In the genomic region with DNA sequence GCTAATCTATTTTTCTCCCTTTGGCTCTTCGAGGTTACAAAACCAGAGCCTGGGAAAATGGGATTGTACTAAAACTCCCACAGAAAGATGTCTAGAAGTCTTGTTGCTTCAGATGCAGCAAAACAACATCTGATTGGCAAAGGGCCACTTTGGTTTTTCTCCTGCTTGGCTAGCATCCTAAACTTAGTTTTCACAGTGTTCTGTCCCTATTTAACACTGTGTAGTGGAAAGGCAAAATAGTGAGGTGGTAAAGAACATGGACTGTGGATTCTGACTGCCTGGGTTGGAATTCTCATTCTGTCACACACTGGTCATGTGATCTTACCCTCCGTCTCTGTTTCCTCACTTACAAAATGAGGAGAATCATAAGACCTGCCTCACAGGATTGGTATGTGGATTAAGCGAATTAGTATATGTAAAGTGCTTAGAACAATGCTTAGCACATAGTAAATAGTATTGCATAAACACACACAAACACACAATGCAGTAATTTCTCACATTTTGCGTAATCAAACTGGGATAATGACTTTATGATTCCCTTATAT, we compare ENCODE assay signal across 12 cellular contexts. TPM values are rescaled to one million over a fixed set of nuclear protein-coding genes. Genes with fewer than 3 reads are reported as not detected.
DNase-seq lines count a peak whose midpoint lies in the region; ATAC-seq and TF ChIP-seq lines count a peak whose summit lies in the region.
"Had no signal": no experiment of that assay in that cellular context is flagged by ENCODE, and none has a peak within 500 bp of the region (broad histone marks: within the 10 kb centered on the region; RNA-seq: fewer than 3 reads in every experiment).

No MANE protein-coding gene starts in this region.

- peak; percentile 37 for DNase-seq in GM03348 (ENCODE audit: low spot score)
- DNase-seq in astrocyte of the hippocampus (ENCODE audit: low read depth, low spot score) = peak; percentile 85
- peak; percentile 37 for DNase-seq in globus pallidus (ENCODE audit: low spot score)
- peak; percentile 96 for DNase-seq in renal cortical epithelial cell (ENCODE audit: low read depth)
- DNase-seq in NCI-H128 (lab: John Stamatoyannopoulos, UW; ENCODE audit: unreplicated experiment) = no peak
- no peak for DNase-seq in stomach
- DNase-seq: activated CD4-positive, CD25-positive, alpha-beta regulatory T cell treated with anti-CD3 and anti-CD28 coated beads, Interleukin-2, amount 50 U/mL, for 72 hours; naive B cell had no signal

- H3K36me3 ChIP-seq in stomach = no peaks in the 10 kb centered on the region
- H3K36me3 ChIP-seq: HAP-1 had no signal

- no peaks in the 10 kb centered on the region for H3K9me3 ChIP-seq in stomach
- H3K9me3 ChIP-seq: HAP-1 had no signal

- H3K27me3 ChIP-seq in stomach = no peaks in the 10 kb centered on the region

- ATAC-seq in HG02642 (IDR thresholded peaks at IDR 0.05; ENCODE audit: poor library complexity, unreplicated experiment) = no peak
- ATAC-seq in GM21717 (IDR thresholded peaks at IDR 0.05; ENCODE audit: unreplicated experiment) = no peak

- intact Hi-C loops in stomach (cut with DNase I; ENCODE audit: low total_unique reads) = no loop called here

- TF ChIP-seq POLR2A in stomach (IDR thresholded peaks at IDR 0.05) = no peak

- TF ChIP-seq CTCF in stomach (IDR thresholded peaks at IDR 0.05) = no peak

- 59 to 79% (median 73%) methylated on average over 4 of the region's 4 CpGs for WGBS in stomach, 5 donors

- H3K27ac ChIP-seq in stomach = no peak overlapping the region
- H3K27ac ChIP-seq: HL-60 had no signal

- no peak for TF ChIP-seq EP300 in stomach (IDR thresholded peaks at IDR 0.05)

- peaks cover 0 to 3% (median 0%) of the 10 kb centered on the region in 4 donors for H3K4me1 ChIP-seq in stomach

- H3K4me3 ChIP-seq in stomach = no peak overlapping the region
- H3K4me3 ChIP-seq: HAP-1 had no signal

RNA-seq across cellular contexts. Expression of gene TIGD2, which starts 23.5 kb away (rescaled TPM):
- total RNA-seq in renal cortical epithelial cell (4.5 and 11.1 TPM in 2 replicates), stomach (10 to 100 TPM in 2 of 5 donors, 1 to 10 TPM in 2, not detected in 1; 2.3 to 11.9 (median 9.5) TPM)
- 1 to 10 TPM; 2.7 to 3.0 (median 2.9) TPM for polyA plus RNA-seq in stomach

Comparison
In these comparisons a context has a peak if more than half of its experiments do, and no peak if none do; other contexts are left out.
1. DNase-seq: peak in GM03348 (single experiment), astrocyte of the hippocampus (single experiment), globus pallidus (single experiment) and renal cortical epithelial cell (single experiment); none in NCI-H128 (single experiment) and stomach (single experiment).